Comparison of ENCODE assay signal across 1 cellular context in the genomic region with DNA sequence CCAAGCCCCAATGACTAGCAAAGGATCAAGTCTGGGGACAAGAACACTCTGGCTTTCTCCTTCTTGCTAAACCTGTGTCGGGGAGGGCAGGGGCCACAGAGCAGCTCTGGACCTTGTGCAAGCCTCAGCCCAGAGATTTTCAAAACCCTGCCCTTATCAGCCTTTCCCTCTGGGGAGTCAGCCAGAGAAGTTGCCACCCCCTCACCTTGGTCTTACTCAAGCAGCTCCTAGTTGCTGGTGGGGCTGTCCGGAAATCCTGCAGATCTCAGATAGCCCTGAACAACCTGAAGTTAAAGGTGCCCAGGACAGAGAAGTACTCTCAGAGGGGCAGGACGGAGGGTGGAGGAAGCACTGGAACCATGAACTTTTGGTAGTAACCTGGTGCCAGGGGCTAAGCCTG.
TF ChIP-seq lines count a peak whose summit lies in the region.

No MANE protein-coding gene starts in this region.

TF ChIP-seq in SK-N-SH, 30 proteins besides CTCF, POLR2A, EP300 and RAD21:
- no peak for TF ChIP-seq YY1 (IDR thresholded peaks at IDR 0.05; ENCODE audit: low read depth)
TF ChIP-seq in SK-N-SH: peak in this region for 0.
